In the genomic region with DNA sequence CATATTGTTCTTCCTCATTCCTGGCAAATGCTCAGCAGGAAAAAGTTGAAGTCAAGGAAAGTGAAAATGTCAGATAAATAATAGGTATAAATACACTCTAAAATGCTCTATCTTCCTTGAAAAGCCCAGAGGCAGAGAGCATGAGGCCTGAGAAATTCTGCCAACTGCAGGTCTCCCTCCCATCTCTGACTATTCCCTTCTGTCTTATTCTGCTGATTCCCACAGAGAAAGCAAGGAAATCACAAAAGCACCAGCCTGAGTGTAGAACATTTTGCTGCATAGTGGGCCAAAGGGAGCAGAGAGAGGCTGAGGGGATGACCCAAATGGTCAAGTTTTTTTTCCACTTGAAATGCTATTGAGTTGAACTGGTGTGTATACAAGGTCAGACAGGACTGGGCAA, we compare ENCODE assay signal across 29 cellular contexts.
"Had no signal": no experiment of that assay in that cellular context is flagged by ENCODE, and none has a peak within 500 bp of the region (broad histone marks: within the 10 kb centered on the region; RNA-seq: fewer than 3 reads in every experiment).

No MANE protein-coding gene starts in this region.

- FAIRE-seq: pancreas, small intestine had no signal

- DNase-seq: naive thymus-derived CD8-positive, alpha-beta T cell; nephron progenitor cell; nucleus accumbens; pancreas; retina; right lobe of liver; sigmoid colon; small intestine; stimulated activated CD4-positive, alpha-beta T cell treated with anti-CD3 and anti-CD28 coated beads, Interleukin-15, amount 100 ng/mL, for 24 hours; stimulated activated CD4-positive, alpha-beta T cell treated with anti-CD3 and anti-CD28 coated beads, Interleukin-2, amount 100 ng/mL, for 24 hours; stimulated activated CD4-positive, alpha-beta T cell treated with anti-CD3 and anti-CD28 coated beads, Interleukin-2, amount 100 ng/mL, for 48 hours; stimulated activated CD4-positive, alpha-beta T cell treated with anti-CD3 and anti-CD28 coated beads, Interleukin-4, amount 100 ng/mL, for 24 hours; stimulated activated naive CD4-positive, alpha-beta T cell; stimulated activated naive CD8-positive, alpha-beta T cell treated with anti-CD3 and anti-CD28 coated beads, Interleukin-15, amount 100 ng/mL, for 72 hours; stimulated activated naive CD8-positive, alpha-beta T cell treated with anti-CD3 and anti-CD28 coated beads, Interleukin-15, Interleukin-2, amounts not matched to agents 100 U/mL and 50 U/mL, for 24 hours; substantia nigra; testis; tibial artery; transverse colon; upper lobe of right lung; uterus had no signal

- H3K9me3 ChIP-seq: neutrophil, pancreas, prostate gland, right atrium auricular region, right lobe of liver, sigmoid colon, suprapubic skin, testis, tibial artery, transverse colon, upper lobe of right lung, uterus had no signal

- H3K4me1 Mint-ChIP-seq: naive thymus-derived CD8-positive, alpha-beta T cell; neural crest cell; stimulated activated memory B cell treated with anti-CD40 and anti-IgM and Interleukin-4, amounts not matched to agents 10 μg/mL and 1 μg/mL and 100 μg/mL, for 72 hours; stimulated activated naive CD8-positive, alpha-beta T cell treated with anti-CD3 and anti-CD28 coated beads, Interleukin-15, amount 100 ng/mL, for 72 hours had no signal

- H3K4me3 ChIP-seq: pancreas, prostate gland, right atrium auricular region, right lobe of liver, sigmoid colon, suprapubic skin, testis, tibial artery, transverse colon, upper lobe of right lung, uterus had no signal

- H3K4me3 Mint-ChIP-seq: naive thymus-derived CD8-positive, alpha-beta T cell; natural killer cell treated with Interleukin-12 subunit alpha and Interleukin-12 subunit beta and Interleukin-15 and Interleukin-18, amount 100 ng/mL, for 72 hours; nephron progenitor cell; neural crest cell; stimulated activated memory B cell treated with anti-CD40 and anti-IgM and Interleukin-4, amounts not matched to agents 10 μg/mL and 1 μg/mL and 100 μg/mL, for 72 hours; stimulated activated naive CD8-positive, alpha-beta T cell treated with anti-CD3 and anti-CD28 coated beads, Interleukin-15, amount 100 ng/mL, for 72 hours; type B pancreatic cell had no signal

- H3K27me3 ChIP-seq: pancreas, right atrium auricular region, right lobe of liver, sigmoid colon, suprapubic skin, testis, tibial artery, transverse colon, upper lobe of right lung had no signal

- H3K36me3 Mint-ChIP-seq: natural killer cell treated with Interleukin-12 subunit alpha and Interleukin-12 subunit beta and Interleukin-15 and Interleukin-18, amount 100 ng/mL, for 72 hours; stimulated activated memory B cell treated with anti-CD40 and anti-IgM and Interleukin-4, amounts not matched to agents 10 μg/mL and 1 μg/mL and 100 μg/mL, for 72 hours; type B pancreatic cell had no signal

- ATAC-seq: naive thymus-derived CD8-positive, alpha-beta T cell; pancreas; right lobe of liver; stimulated activated memory B cell treated with anti-CD40 and anti-IgM and Interleukin-4, amounts not matched to agents 10 μg/mL and 1 μg/mL and 100 μg/mL, for 72 hours; stimulated activated naive CD8-positive, alpha-beta T cell treated with anti-CD3 and anti-CD28 coated beads, Interleukin-15, amount 100 ng/mL, for 72 hours; stimulated activated naive CD8-positive, alpha-beta T cell treated with anti-CD3 and anti-CD28 coated beads, Interleukin-15, Interleukin-2, amounts not matched to agents 100 U/mL and 50 U/mL, for 24 hours; upper lobe of right lung had no signal

- H3K27ac ChIP-seq: neutrophil, pancreas, prostate gland, right atrium auricular region, right lobe of liver, sigmoid colon, suprapubic skin, testis, tibial artery, transverse colon, upper lobe of right lung, uterus had no signal

- H3K36me3 ChIP-seq: neutrophil, pancreas, prostate gland, right atrium auricular region, right lobe of liver, sigmoid colon, suprapubic skin, tibial artery, transverse colon, upper lobe of right lung, uterus had no signal

- H3K4me1 ChIP-seq: pancreas, prostate gland, right atrium auricular region, right lobe of liver, sigmoid colon, suprapubic skin, testis, tibial artery, transverse colon, upper lobe of right lung, uterus had no signal

- H3K9me3 Mint-ChIP-seq: natural killer cell treated with Interleukin-12 subunit alpha and Interleukin-12 subunit beta and Interleukin-15 and Interleukin-18, amount 100 ng/mL, for 72 hours; stimulated activated naive CD8-positive, alpha-beta T cell treated with anti-CD3 and anti-CD28 coated beads, Interleukin-15, amount 100 ng/mL, for 72 hours; type B pancreatic cell had no signal

- H3K27ac Mint-ChIP-seq: naive thymus-derived CD8-positive, alpha-beta T cell; natural killer cell treated with Interleukin-12 subunit alpha and Interleukin-12 subunit beta and Interleukin-15 and Interleukin-18, amount 100 ng/mL, for 72 hours; nephron progenitor cell; stimulated activated memory B cell treated with anti-CD40 and anti-IgM and Interleukin-4, amounts not matched to agents 10 μg/mL and 1 μg/mL and 100 μg/mL, for 72 hours; stimulated activated naive CD8-positive, alpha-beta T cell treated with anti-CD3 and anti-CD28 coated beads, Interleukin-15, amount 100 ng/mL, for 72 hours; type B pancreatic cell had no signal
